1 cellular context compared by ENCODE assay signal in the genomic region with DNA sequence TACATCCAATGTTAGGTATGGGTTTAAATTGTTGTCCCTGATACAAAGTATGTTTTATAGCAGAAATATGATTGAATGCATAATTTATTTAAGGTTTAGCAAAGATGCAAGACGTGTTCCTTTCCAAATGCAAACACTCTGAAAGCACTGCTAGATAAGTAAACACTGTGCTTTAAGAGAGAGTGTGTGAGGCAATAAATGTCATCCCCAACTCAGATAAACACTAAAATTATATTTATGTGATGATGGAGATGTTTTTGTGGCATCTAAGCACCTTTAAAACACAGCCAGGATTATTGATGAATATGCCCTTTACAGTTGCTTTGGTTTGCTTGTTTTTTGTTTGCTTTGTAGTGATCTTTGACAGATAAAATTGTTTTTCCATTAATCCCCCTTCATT.
A peak's percentile ranks its signal among the peaks of the same experiment; 100 is the strongest.
TF ChIP-seq lines count a peak whose summit lies in the region.

No MANE protein-coding gene starts in this region.

TF ChIP-seq in HEK293, 187 proteins besides CTCF, POLR2A, EP300 and RAD21 (continued from another document):
- TF ChIP-seq ZFP3 (tag by site-specific recombination; IDR thresholded peaks at IDR 0.05; ENCODE audit: low read depth) = no peak
- no peak for TF ChIP-seq ZNF121 (tag by site-specific recombination; IDR thresholded peaks at IDR 0.05)
- no peak for TF ChIP-seq ZBTB7A (tag by site-specific recombination; IDR thresholded peaks at IDR 0.05; ENCODE audit: low read depth)
- no peak for TF ChIP-seq ZNF677 (tag by site-specific recombination; IDR thresholded peaks at IDR 0.05)
- TF ChIP-seq, protein P1, sequence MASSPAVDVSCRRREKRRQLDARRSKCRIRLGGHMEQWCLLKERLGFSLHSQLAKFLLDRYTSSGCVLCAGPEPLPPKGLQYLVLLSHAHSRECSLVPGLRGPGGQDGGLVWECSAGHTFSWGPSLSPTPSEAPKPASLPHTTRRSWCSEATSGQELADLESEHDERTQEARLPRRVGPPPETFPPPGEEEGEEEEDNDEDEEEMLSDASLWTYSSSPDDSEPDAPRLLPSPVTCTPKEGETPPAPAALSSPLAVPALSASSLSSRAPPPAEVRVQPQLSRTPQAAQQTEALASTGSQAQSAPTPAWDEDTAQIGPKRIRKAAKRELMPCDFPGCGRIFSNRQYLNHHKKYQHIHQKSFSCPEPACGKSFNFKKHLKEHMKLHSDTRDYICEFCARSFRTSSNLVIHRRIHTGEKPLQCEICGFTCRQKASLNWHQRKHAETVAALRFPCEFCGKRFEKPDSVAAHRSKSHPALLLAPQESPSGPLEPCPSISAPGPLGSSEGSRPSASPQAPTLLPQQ (tag by site-specific recombination; IDR thresholded peaks at IDR 0.05) = no peak
- TF ChIP-seq, protein P2, sequence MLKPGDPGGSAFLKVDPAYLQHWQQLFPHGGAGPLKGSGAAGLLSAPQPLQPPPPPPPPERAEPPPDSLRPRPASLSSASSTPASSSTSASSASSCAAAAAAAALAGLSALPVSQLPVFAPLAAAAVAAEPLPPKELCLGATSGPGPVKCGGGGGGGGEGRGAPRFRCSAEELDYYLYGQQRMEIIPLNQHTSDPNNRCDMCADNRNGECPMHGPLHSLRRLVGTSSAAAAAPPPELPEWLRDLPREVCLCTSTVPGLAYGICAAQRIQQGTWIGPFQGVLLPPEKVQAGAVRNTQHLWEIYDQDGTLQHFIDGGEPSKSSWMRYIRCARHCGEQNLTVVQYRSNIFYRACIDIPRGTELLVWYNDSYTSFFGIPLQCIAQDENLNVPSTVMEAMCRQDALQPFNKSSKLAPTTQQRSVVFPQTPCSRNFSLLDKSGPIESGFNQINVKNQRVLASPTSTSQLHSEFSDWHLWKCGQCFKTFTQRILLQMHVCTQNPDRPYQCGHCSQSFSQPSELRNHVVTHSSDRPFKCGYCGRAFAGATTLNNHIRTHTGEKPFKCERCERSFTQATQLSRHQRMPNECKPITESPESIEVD (tag by site-specific recombination; IDR thresholded peaks at IDR 0.05) = peak; percentile 73
- no peak for TF ChIP-seq ZNF768 (tag by site-specific recombination; IDR thresholded peaks at IDR 0.05)
- TF ChIP-seq ZNF248 (tag by site-specific recombination; IDR thresholded peaks at IDR 0.05) = no peak
- TF ChIP-seq, protein P3, sequence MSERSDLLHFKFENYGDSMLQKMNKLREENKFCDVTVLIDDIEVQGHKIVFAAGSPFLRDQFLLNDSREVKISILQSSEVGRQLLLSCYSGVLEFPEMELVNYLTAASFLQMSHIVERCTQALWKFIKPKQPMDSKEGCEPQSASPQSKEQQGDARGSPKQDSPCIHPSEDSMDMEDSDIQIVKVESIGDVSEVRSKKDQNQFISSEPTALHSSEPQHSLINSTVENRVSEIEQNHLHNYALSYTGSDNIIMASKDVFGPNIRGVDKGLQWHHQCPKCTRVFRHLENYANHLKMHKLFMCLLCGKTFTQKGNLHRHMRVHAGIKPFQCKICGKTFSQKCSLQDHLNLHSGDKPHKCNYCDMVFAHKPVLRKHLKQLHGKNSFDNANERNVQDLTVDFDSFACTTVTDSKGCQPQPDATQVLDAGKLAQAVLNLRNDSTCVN (tag by site-specific recombination; optimal IDR thresholded peaks at IDR 0.05) = no peak
- no peak for TF ChIP-seq ZNF174 (tag by site-specific recombination; IDR thresholded peaks at IDR 0.05)
- no peak for TF ChIP-seq ZBTB8A (tag by site-specific recombination; IDR thresholded peaks at IDR 0.05)
